ENCODE assay signal across 21 cellular contexts in genomic region chr12:57904426-57904825, GRCh38.
"Had no signal": no experiment of that assay in that cellular context is flagged by ENCODE, and none has a peak within 500 bp of the region (broad histone marks: within the 10 kb centered on the region; RNA-seq: fewer than 3 reads in every experiment).

No MANE protein-coding gene starts in this region.

- H3K27ac ChIP-seq: brain microvascular endothelial cell, coronary artery had no signal

- H3K4me3 ChIP-seq: coronary artery had no signal

- DNase-seq: activated CD4-positive, alpha-beta T cell treated with anti-CD3 and anti-CD28 coated beads for 1 hour; activated CD4-positive, alpha-beta T cell treated with anti-CD3 and anti-CD28 coated beads for 4 hours; activated CD4-positive, alpha-beta T cell treated with anti-CD3 and anti-CD28 coated beads, Interleukin-2, amount 10 ng/mL, durations not matched to agents 7 days and 5 days; activated CD4-positive, alpha-beta T cell treated with anti-CD3 and anti-CD28 coated beads, Interleukin-2, amount 50 U/mL, for 48 hours; activated CD8-positive, alpha-beta memory T cell treated with anti-CD3 and anti-CD28 coated beads for 24 hours; activated CD8-positive, alpha-beta T cell treated with anti-CD3 and anti-CD28 coated beads for 36 hours; activated effector memory CD4-positive, alpha-beta T cell treated with Interleukin-2 at 50 U/mL for 16 hours; activated gamma-delta T cell treated with Interleukin-2 at 50 U/mL for 16 hours; activated naive CD4-positive, alpha-beta T cell treated with anti-CD3 and anti-CD28 coated beads, Interleukin-2, amount 50 U/mL, for 16 hours; activated naive CD4-positive, alpha-beta T cell treated with Interleukin-2 at 50 U/mL for 16 hours; activated T-cell treated with anti-CD3 and anti-CD28 coated beads, Interleukin-2, amount 50 U/mL, for 4 hours; amniotic stem cell; anterior cingulate cortex; brain microvascular endothelial cell; dorsolateral prefrontal cortex; effector memory CD4-positive, alpha-beta T cell; endodermal cell; foreskin fibroblast; head of caudate nucleus; T-helper 2 cell had no signal

- H3K27me3 ChIP-seq: brain microvascular endothelial cell, dorsolateral prefrontal cortex had no signal

- H3K36me3 ChIP-seq: brain microvascular endothelial cell had no signal
